ENCODE assay signal across 5 cellular contexts in the genomic region with DNA sequence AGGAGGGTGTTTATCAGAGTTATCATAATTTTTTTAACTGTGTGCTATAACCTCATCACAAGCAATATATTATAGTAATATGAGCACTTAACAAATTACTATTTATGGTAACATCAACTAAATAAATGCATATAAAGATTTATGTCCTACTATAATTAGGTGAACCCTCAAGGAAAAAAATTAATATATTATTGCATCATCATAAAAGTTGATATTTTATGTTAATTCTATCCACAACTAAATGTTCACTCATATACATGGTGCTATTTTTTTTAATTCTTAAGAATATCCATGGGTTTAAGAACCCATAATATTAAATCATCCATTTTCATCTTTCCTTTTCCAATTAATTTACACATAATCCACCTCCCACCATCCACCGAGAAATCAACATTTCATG.
"Had no signal": no experiment of that assay in that cellular context is flagged by ENCODE, and none has a peak within 500 bp of the region (broad histone marks: within the 10 kb centered on the region; RNA-seq: fewer than 3 reads in every experiment).

No MANE protein-coding gene starts in this region.

- FAIRE-seq: HTR-8/SVneo had no signal

- H3K27ac ChIP-seq: HL-60, KMS-11 had no signal

- H3K9ac ChIP-seq: KMS-11 had no signal

- DNase-seq: KBM-7, KG1 had no signal

- H3K4me2 ChIP-seq: KMS-11 had no signal
